ENCODE assay signal across 8 cellular contexts in genomic region chr4:125316391-125316780, GRCh38. TPM values are rescaled to one million over a fixed set of nuclear protein-coding genes. Genes with fewer than 3 reads are reported as not detected.
DNase-seq lines count a peak whose midpoint lies in the region; ATAC-seq and TF ChIP-seq lines count a peak whose summit lies in the region.

No MANE protein-coding gene starts in this region.

- H3K27me3 ChIP-seq in lower lobe of right lung (ENCODE audit: low read depth) (no peaks in the 10 kb centered on the region), thyroid gland (no peaks in the 10 kb centered on the region)

- H3K9me3 ChIP-seq in lower lobe of right lung (no peaks in the 10 kb centered on the region), thyroid gland (no peaks in the 10 kb centered on the region)

- peaks cover 44% of the 10 kb centered on the region for H3K4me1 ChIP-seq in lower lobe of right lung
- peaks cover 14 to 29% of the 10 kb centered on the region in 2 donors for H3K4me1 ChIP-seq in thyroid gland

- TF ChIP-seq CTCF in lower lobe of right lung (IDR thresholded peaks at IDR 0.05) = no peak
- peak in 1 of 6 experiments; percentile 3 for TF ChIP-seq CTCF in thyroid gland (IDR thresholded peaks at IDR 0.05)

- H3K4me3 ChIP-seq in lower lobe of right lung = peak overlapping the region; percentile 72
- H3K4me3 ChIP-seq in thyroid gland (replicated peaks in 1 of 3) = peak overlapping the region; percentile 68 to 88 (median 86)

- intact Hi-C loops in lower lobe of right lung (cut with DNase I) = loop anchor here (10.0 kb wide), 1 partner anchor 428 kb away; no protein-coding TSS in a partner anchor
- intact Hi-C loops in thyroid gland (cut with DNase I) = loop anchor here (10.0 kb wide), 1 partner anchor 118 kb away; no protein-coding TSS in a partner anchor

- 0 to 2% methylated on average over 9 to 25 of the region's 25 CpGs for WGBS in thyroid gland, 2 donors

- TF ChIP-seq POLR2A in thyroid gland (IDR thresholded peaks at IDR 0.05) = peak in 1 of 2 donors; percentile 61

- H3K27ac ChIP-seq in lower lobe of right lung (peak overlapping the region; percentile 85), thyroid gland (peak overlapping the region; percentile 91 to 97 (median 91))

- DNase-seq in DMS153 (lab: John Stamatoyannopoulos, UW) (peak; percentile 49), NCI-H226 (peak; percentile 12), dermis blood vessel endothelial cell (peak; percentile 50), lower lobe of right lung (peak; percentile 65), thyroid gland (peak; percentile 73 to 79), mucosa of gallbladder (ENCODE audit: low spot score) (no peak)

- ATAC-seq in lower lobe of right lung (peak; percentile 18 to 44), HG03354 (IDR thresholded peaks at IDR 0.05; ENCODE audit: poor library complexity, severe bottlenecking, unreplicated experiment) (no peak), GM21526 (IDR thresholded peaks at IDR 0.05; ENCODE audit: low FRiP score, unreplicated experiment) (no peak)

- H3K36me3 ChIP-seq in lower lobe of right lung (no peaks in the 10 kb centered on the region), thyroid gland (no peaks in the 10 kb centered on the region)

RNA-seq across cellular contexts. Expression of gene FAT4, which starts 1.6 kb away (rescaled TPM):
- total RNA-seq in dermis blood vessel endothelial cell (69.6 and 120 TPM in 2 replicates), lower lobe of right lung (15.2 TPM), thyroid gland (10 to 100 TPM; 29.3 to 49.8 (median 40.2) TPM), mucosa of gallbladder (16.7 TPM)

Comparison
In these comparisons a context has a peak if more than half of its experiments do, and no peak if none do; other contexts are left out.
1. ATAC-seq: peak in lower lobe of right lung (2 of 2); none in HG03354 (single experiment) and GM21526 (single experiment).